ENCODE assay signal across 7 cellular contexts in genomic region chr9:66198421-66198820, GRCh38.
DNase-seq lines count a peak whose midpoint lies in the region; ATAC-seq and TF ChIP-seq lines count a peak whose summit lies in the region.
"Not testable (repeated sequence)": the region's sequence is repeated elsewhere in the genome, so short reads cannot be mapped to it uniquely, and the experiment has no call there.

No MANE protein-coding gene starts in this region.

- not testable (repeated sequence) for H3K36me3 ChIP-seq in body of pancreas (replicated peaks in 1 of 2; ENCODE audit: insufficient read depth in 1 of 2, low read depth in 2 of 2); skeletal muscle satellite cell (ENCODE audit: insufficient read depth, low read length)

- WGBS in body of pancreas, 2 donors, result 34 to 75% methylated on average over 8 to 19 of the region's 22 CpGs

- not testable (repeated sequence) for H3K4me1 ChIP-seq in body of pancreas; skeletal muscle satellite cell (ENCODE audit: control insufficient read depth, insufficient read depth, low read length)

- not testable (repeated sequence) for H3K4me1 Mint-ChIP-seq in glutamatergic neuron (ENCODE audit: low read depth, unreplicated experiment); naive thymus-derived CD8-positive, alpha-beta T cell

- H3K4me3 Mint-ChIP-seq in glutamatergic neuron (ENCODE audit: unreplicated experiment), result not testable (repeated sequence)
- peak overlapping the region in 1 of 10 donors; percentile 43 for H3K4me3 Mint-ChIP-seq in naive thymus-derived CD8-positive, alpha-beta T cell

- not testable (repeated sequence) for H3K36me3 Mint-ChIP-seq in glutamatergic neuron (ENCODE audit: unreplicated experiment); naive thymus-derived CD8-positive, alpha-beta T cell

- peak overlapping the region; percentile 47 for H3K4me2 ChIP-seq in skeletal muscle satellite cell (ENCODE audit: low read length)

- H3K27ac Mint-ChIP-seq in glutamatergic neuron (ENCODE audit: unreplicated experiment), result peak overlapping the region; percentile 55
- H3K27ac Mint-ChIP-seq in naive thymus-derived CD8-positive, alpha-beta T cell, result not testable (repeated sequence)

- H3K4me3 ChIP-seq in body of pancreas; skeletal muscle satellite cell (ENCODE audit: low read length): not testable (repeated sequence)

- peak; percentile 1 for DNase-seq in RPMI7951 (ENCODE audit: low read depth)
- DNase-seq in body of pancreas, result peak in 2 of 4 donors; percentile 17 to 18
- peak; percentile 71 for DNase-seq in glutamatergic neuron
- DNase-seq in left lobe of liver (ENCODE audit: low spot score), result not testable (repeated sequence)
- DNase-seq in naive thymus-derived CD8-positive, alpha-beta T cell, result peak in 1 of 10 donors; percentile 48

- POLR2A ChIA-PET in naive thymus-derived CD8-positive, alpha-beta T cell (lab: Charles Lee), result not testable (repeated sequence)

- H3K27ac ChIP-seq in C4-2B, body of pancreas: not testable (repeated sequence)

- not testable (repeated sequence) for H3K9me3 Mint-ChIP-seq in glutamatergic neuron (ENCODE audit: unreplicated experiment); naive thymus-derived CD8-positive, alpha-beta T cell

- H3K9ac ChIP-seq in skeletal muscle satellite cell (ENCODE audit: low read depth, low read length), result not testable (repeated sequence)

- intact Hi-C loops in body of pancreas (cut with DNase I), result not testable (repeated sequence)

- not testable (repeated sequence) for H3K27me3 ChIP-seq in body of pancreas; skeletal muscle satellite cell (ENCODE audit: control insufficient read depth, insufficient read depth, low read length)

- not testable (repeated sequence) for TF ChIP-seq POLR2A in body of pancreas (IDR thresholded peaks at IDR 0.05)

- ATAC-seq in body of pancreas (peak; percentile 71), left lobe of liver (peak; percentile 60)
- peak; percentile 23 to 53 for ATAC-seq in naive thymus-derived CD8-positive, alpha-beta T cell

- not testable (repeated sequence) for H3K9me3 ChIP-seq in body of pancreas; skeletal muscle satellite cell (replicated peaks; ENCODE audit: low read length)

- H3K27me3 Mint-ChIP-seq in glutamatergic neuron (ENCODE audit: unreplicated experiment), result not testable (repeated sequence)
- peaks cover 0 to 20% (median 3%) of the 10 kb centered on the region in 5 donors for H3K27me3 Mint-ChIP-seq in naive thymus-derived CD8-positive, alpha-beta T cell

- peak; percentile 13 for TF ChIP-seq CTCF in C4-2B (conservative IDR thresholded peaks at IDR 0.05)
- peak in 1 of 7 experiments; percentile 16 for TF ChIP-seq CTCF in body of pancreas (IDR thresholded peaks at IDR 0.05)
- peak; percentile 67 for TF ChIP-seq CTCF in glutamatergic neuron (IDR thresholded peaks at IDR 0.05; ENCODE audit: partially characterized antibody, unreplicated experiment)
